In genomic region chr4:87498446-87498900, GRCh38 we compare ENCODE assay signal across 8 cellular contexts. TPM values are rescaled to one million over a fixed set of nuclear protein-coding genes. Genes with fewer than 3 reads are reported as not detected.
DNase-seq lines count a peak whose midpoint lies in the region; ATAC-seq, FAIRE-seq and TF ChIP-seq lines count a peak whose summit lies in the region.

No MANE protein-coding gene starts in this region.

- peaks cover 12 to 30% of the 10 kb centered on the region in 2 donors for H3K36me3 ChIP-seq in muscle layer of duodenum (ENCODE audit: control insufficient read depth in 1 of 2, insufficient read depth in 2 of 2, low read length in 2 of 2)

- no peak for DNase-seq in GM12892 (ENCODE audit: insufficient read length)
- peak; percentile 22 for DNase-seq in NCI-H526 treated with DMSO at 0.1 percent for 48 hours (lab: John Stamatoyannopoulos, UW)
- no peak for DNase-seq in SW480 (ENCODE audit: low spot score)
- DNase-seq in stimulated activated CD4-positive, alpha-beta T cell treated with anti-CD3 and anti-CD28 coated beads, Interleukin-15, amount 100 ng/mL, for 24 hours = no peak
- DNase-seq in activated CD4-positive, alpha-beta T cell treated with anti-CD3 and anti-CD28 coated beads for 4 hours = no peak
- no peak for DNase-seq in stimulated activated naive CD4-positive, alpha-beta T cell (lab: John Stamatoyannopoulos, UW)

- H3K27me3 ChIP-seq in muscle layer of duodenum (ENCODE audit: low read depth, low read length) = no peaks in the 10 kb centered on the region

- H3K9me3 ChIP-seq in muscle layer of duodenum (ENCODE audit: control insufficient read depth in 1 of 2, low read length in 2 of 2) = no peaks in the 10 kb centered on the region

- no peak for TF ChIP-seq POLR2A in GM12892 (IDR thresholded peaks at IDR 0.05; ENCODE audit: low read depth, low read length)

- FAIRE-seq in GM12892 (lab: Jason Lieb, UNC) = peak; percentile 24

- H3K4me3 ChIP-seq in muscle layer of duodenum (ENCODE audit: low read depth in 1 of 2, low read length in 2 of 2) = no peak overlapping the region

- peaks cover 0 to 39% of the 10 kb centered on the region in 2 donors for H3K4me1 ChIP-seq in muscle layer of duodenum (ENCODE audit: control insufficient read depth in 1 of 2, insufficient read depth in 2 of 2, low read length in 2 of 2)

- H3K27ac ChIP-seq in muscle layer of duodenum (ENCODE audit: low read length) = peak overlapping the region; percentile 37

- ATAC-seq in GM21529 (IDR thresholded peaks at IDR 0.05; ENCODE audit: unreplicated experiment) = peak; percentile 54

RNA-seq across cellular contexts. Expression of gene SPARCL1, which starts 30.7 kb away (rescaled TPM):
- polyA plus RNA-seq in GM12892 (2012; ENCODE audit: missing spikeins) = not detected
